Comparison of ENCODE assay signal across 33 cellular contexts in the genomic region with DNA sequence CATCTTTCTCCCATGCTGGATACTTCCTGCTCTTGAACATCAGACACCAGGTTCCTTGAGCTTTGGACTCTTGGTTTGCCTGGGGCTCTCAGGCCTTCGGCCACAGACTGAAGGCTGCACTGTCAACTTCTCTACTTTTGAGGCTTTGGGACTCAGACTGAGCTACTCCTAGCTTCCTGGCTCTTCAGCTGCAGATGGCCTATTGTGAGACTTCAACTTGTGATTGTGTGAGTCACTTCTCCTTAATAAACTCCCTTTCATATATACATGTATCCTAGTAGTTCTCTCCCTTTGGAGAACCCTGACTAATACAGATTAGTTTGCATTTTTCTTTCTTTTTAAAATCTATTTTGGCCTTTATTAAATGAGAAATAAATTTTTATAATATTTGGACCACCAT.
DNase-seq lines count a peak whose midpoint lies in the region; ATAC-seq, FAIRE-seq and TF ChIP-seq lines count a peak whose summit lies in the region.
"Had no signal": no experiment of that assay in that cellular context is flagged by ENCODE, and none has a peak within 500 bp of the region (broad histone marks: within the 10 kb centered on the region; RNA-seq: fewer than 3 reads in every experiment).

No MANE protein-coding gene starts in this region.

- H3K36me3 Mint-ChIP-seq in activated CD4-positive, alpha-beta T cell treated with anti-CD3 and anti-CD28 coated beads, Interleukin-2, amount 10 ng/mL, durations not matched to agents 24 days and 14 days (ENCODE audit: low read depth): no peaks in the 10 kb centered on the region
- H3K36me3 Mint-ChIP-seq: activated CD4-positive, alpha-beta memory T cell treated with anti-CD3 and anti-CD28 coated beads for 36 hours; CD8-positive, alpha-beta memory T cell; naive B cell had no signal

- no peaks in the 10 kb centered on the region for H3K27me3 Mint-ChIP-seq in activated CD4-positive, alpha-beta T cell treated with anti-CD3 and anti-CD28 coated beads, Interleukin-2, amount 10 ng/mL, durations not matched to agents 24 days and 14 days
- H3K27me3 Mint-ChIP-seq: activated CD4-positive, alpha-beta memory T cell treated with anti-CD3 and anti-CD28 coated beads for 36 hours; CD8-positive, alpha-beta memory T cell; naive B cell; progenitor cell of endocrine pancreas; T-helper 17 cell had no signal

- dilution Hi-C loops in endothelial cell of umbilical vein (cut with MboI; ENCODE audit: extremely low pct_ligation_motif_present, low sequenced_read_pairs): no loop called here

- H3K4me2 ChIP-seq in endothelial cell of umbilical vein (ENCODE audit: insufficient read depth, low read length): no peak overlapping the region
- H3K4me2 ChIP-seq: PC-9 had no signal

- no peak overlapping the region for H3K4me3 Mint-ChIP-seq in activated CD4-positive, alpha-beta T cell treated with anti-CD3 and anti-CD28 coated beads, Interleukin-2, amount 10 ng/mL, durations not matched to agents 24 days and 14 days
- H3K4me3 Mint-ChIP-seq: activated CD4-positive, alpha-beta memory T cell treated with anti-CD3 and anti-CD28 coated beads for 36 hours; activated naive CD4-positive, alpha-beta T cell treated with anti-CD3 and anti-CD28 coated beads for 36 hours; CD8-positive, alpha-beta memory T cell; naive B cell; T-helper 17 cell had no signal

- CTCF ChIA-PET in endothelial cell of umbilical vein (lab: Charles Lee): interaction anchor here (1.5 kb wide), 1 partner anchor 27 kb away, joined by 3 read pairs; no protein-coding TSS in a partner anchor

- intact Hi-C loops in endothelial cell of umbilical vein (cut with micrococcal nuclease): no loop called here
- intact Hi-C loops in activated CD4-positive, alpha-beta T cell treated with anti-CD3 and anti-CD28 coated beads, Interleukin-2, amount 10 ng/mL, durations not matched to agents 24 days and 14 days (cut with micrococcal nuclease): no loop called here

- H3K36me3 ChIP-seq in endothelial cell of umbilical vein (ENCODE audit: control insufficient read depth in 2 of 2, extremely low read depth in 1 of 2, insufficient read depth in 2 of 2, low read length in 2 of 2): no peaks in the 10 kb centered on the region
- H3K36me3 ChIP-seq: BE2C, left ventricle myocardium inferior, MG63, neutrophil, sigmoid colon, tibial nerve had no signal

- no peak for ATAC-seq in HG03108 (IDR thresholded peaks at IDR 0.05; ENCODE audit: unreplicated experiment)
- ATAC-seq: activated CD4-positive, CD25-positive, alpha-beta regulatory T cell treated with anti-CD3 and anti-CD28 coated beads, Interleukin-2, amount 50 U/mL, for 24 hours; body of pancreas; Right ventricle myocardium inferior; T-helper 17 cell had no signal

- no peaks in the 10 kb centered on the region for H3K9me3 ChIP-seq in endothelial cell of umbilical vein (replicated peaks; ENCODE audit: control insufficient read depth, insufficient read depth, low read length)
- H3K9me3 ChIP-seq: BE2C, body of pancreas, left ventricle myocardium inferior, MG63, neutrophil, sigmoid colon, tibial nerve had no signal

- no peak overlapping the region for H3K9ac ChIP-seq in endothelial cell of umbilical vein (replicated peaks; ENCODE audit: extremely low read depth, insufficient read depth, low read length)

- H3K27me3 ChIP-seq in endothelial cell of umbilical vein (ENCODE audit: control insufficient read depth in 2 of 2, insufficient read depth in 2 of 2, low read length in 2 of 2): no peaks in the 10 kb centered on the region
- H3K27me3 ChIP-seq: BE2C, body of pancreas, MG63, neutrophil, sigmoid colon, tibial nerve had no signal

- H3K9me3 Mint-ChIP-seq in activated CD4-positive, alpha-beta T cell treated with anti-CD3 and anti-CD28 coated beads, Interleukin-2, amount 10 ng/mL, durations not matched to agents 24 days and 14 days: no peaks in the 10 kb centered on the region
- H3K9me3 Mint-ChIP-seq: activated naive CD4-positive, alpha-beta T cell treated with anti-CD3 and anti-CD28 coated beads for 36 hours had no signal

- no peak overlapping the region for H3K4me3 ChIP-seq in endothelial cell of umbilical vein (replicated peaks in 1 of 3; ENCODE audit: insufficient read depth in 1 of 3, low read depth in 1 of 3, low read length in 3 of 3)
- H3K4me3 ChIP-seq: body of pancreas, left ventricle myocardium inferior, MG63, PC-9, sigmoid colon, tibial nerve had no signal

- no peaks in the 10 kb centered on the region for H3K79me2 ChIP-seq in endothelial cell of umbilical vein (ENCODE audit: control insufficient read depth, insufficient read depth, low read length)

- H3K9me1 ChIP-seq in endothelial cell of umbilical vein (replicated peaks; ENCODE audit: control insufficient read depth, extremely low read depth, insufficient read depth, low read length): no peaks in the 10 kb centered on the region

- no peaks in the 10 kb centered on the region for H3K4me1 Mint-ChIP-seq in activated CD4-positive, alpha-beta T cell treated with anti-CD3 and anti-CD28 coated beads, Interleukin-2, amount 10 ng/mL, durations not matched to agents 24 days and 14 days
- H3K4me1 Mint-ChIP-seq: CD8-positive, alpha-beta memory T cell; naive B cell; T-helper 17 cell had no signal

- no peaks in the 10 kb centered on the region for H3K4me1 ChIP-seq in endothelial cell of umbilical vein (ENCODE audit: control insufficient read depth, extremely low read depth, insufficient read depth, low read length)
- H3K4me1 ChIP-seq: BE2C had no signal

- DNase-seq in COLO829 (ENCODE audit: low spot score) (peak; percentile 20), M059J (ENCODE audit: low read depth) (peak; percentile 35), endothelial cell of umbilical vein (ENCODE audit: low read depth, low spot score) (no peak), kidney tubule cell (ENCODE audit: low spot score) (peak; percentile 6), NCI-H1436 treated with DMSO at 0.1 percent for 48 hours (lab: John Stamatoyannopoulos, UW) (no peak), HPDE6-E6E7 (ENCODE audit: extremely low spot score) (no peak)
- no peak for DNase-seq in activated CD4-positive, alpha-beta T cell treated with anti-CD3 and anti-CD28 coated beads, Interleukin-2, amount 10 ng/mL, durations not matched to agents 24 days and 14 days
- DNase-seq: activated CD4-positive, alpha-beta memory T cell treated with anti-CD3 and anti-CD28 coated beads for 36 hours; activated naive CD4-positive, alpha-beta T cell treated with anti-CD3 and anti-CD28 coated beads for 36 hours; BE2C; body of pancreas; CD8-positive, alpha-beta memory T cell; cerebellar nuclear complex; glutamatergic neuron; KG1; left ventricle myocardium inferior; MG63; naive B cell; NCI-H2029; NCI-H524 treated with DMSO at 0.1 percent for 48 hours; NK-92 treated with Interleukin-12 subunit alpha and Interleukin-12 subunit beta, amount 100 ng/mL, for 24 hours; PC-9; sigmoid colon; stimulated activated CD4-positive, alpha-beta T cell treated with anti-CD3 and anti-CD28 coated beads, Interleukin-4, amount 100 ng/mL, for 4 hours; T-helper 17 cell had no signal

- H4K20me1 ChIP-seq in endothelial cell of umbilical vein (replicated peaks; ENCODE audit: control insufficient read depth, extremely low read depth, insufficient read depth, low read length): no peaks in the 10 kb centered on the region

- H3K27ac ChIP-seq in endothelial cell of umbilical vein (ENCODE audit: insufficient read depth, low read depth, low read length): no peak overlapping the region
- H3K27ac ChIP-seq: body of pancreas, left ventricle myocardium inferior, neutrophil, PC-9, sigmoid colon, tibial nerve had no signal

- no peak for TF ChIP-seq POLR2A in endothelial cell of umbilical vein (IDR thresholded peaks at IDR 0.05; ENCODE audit: low read depth, low read length)

- no peak for TF ChIP-seq CTCF in endothelial cell of umbilical vein (IDR thresholded peaks at IDR 0.05; ENCODE audit: extremely low read depth in 1 of 2, insufficient read depth in 1 of 2, low read depth in 1 of 2, low read length in 2 of 2)

- BruUV-seq in endothelial cell of umbilical vein (replicated peaks; lab: Mats Ljungman, UMichigan): no TSS peak

- POLR2A ChIA-PET in endothelial cell of umbilical vein (lab: Charles Lee): no interaction called here

- H2AFZ ChIP-seq in endothelial cell of umbilical vein (ENCODE audit: low read depth, low read length): no peak overlapping the region
- H2AFZ ChIP-seq: PC-9 had no signal

- FAIRE-seq in endothelial cell of umbilical vein (lab: Jason Lieb, UNC): no peak
- FAIRE-seq: G401.6, islet of Langerhans had no signal

- H3K27ac Mint-ChIP-seq in activated CD4-positive, alpha-beta T cell treated with anti-CD3 and anti-CD28 coated beads, Interleukin-2, amount 10 ng/mL, durations not matched to agents 24 days and 14 days: no peak overlapping the region
- H3K27ac Mint-ChIP-seq: activated CD4-positive, alpha-beta memory T cell treated with anti-CD3 and anti-CD28 coated beads for 36 hours; activated naive CD4-positive, alpha-beta T cell treated with anti-CD3 and anti-CD28 coated beads for 36 hours; CD8-positive, alpha-beta memory T cell; naive B cell; progenitor cell of endocrine pancreas; T-helper 17 cell had no signal

TF ChIP-seq in endothelial cell of umbilical vein, 7 proteins besides CTCF, POLR2A, EP300 and RAD21:
- TF ChIP-seq GATA2 (IDR thresholded peaks at IDR 0.05; ENCODE audit: insufficient read depth, insufficient read length, low read depth, low read length) (no peak), FOS (IDR thresholded peaks at IDR 0.05; ENCODE audit: borderline replicate concordance, insufficient read depth, low read length) (peak; percentile 7), POLR2AphosphoS5 (IDR thresholded peaks at IDR 0.05; ENCODE audit: insufficient read depth, low read depth, low read length) (no peak), JUN (IDR thresholded peaks at IDR 0.05; ENCODE audit: borderline replicate concordance, insufficient read depth, insufficient read length, low read depth) (no peak)
- TF ChIP-seq, protein P1, sequence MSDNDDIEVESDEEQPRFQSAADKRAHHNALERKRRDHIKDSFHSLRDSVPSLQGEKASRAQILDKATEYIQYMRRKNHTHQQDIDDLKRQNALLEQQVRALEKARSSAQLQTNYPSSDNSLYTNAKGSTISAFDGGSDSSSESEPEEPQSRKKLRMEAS (IDR thresholded peaks at IDR 0.05; ENCODE audit: insufficient read depth, insufficient read length): no peak

Comparison
In these comparisons a context has a peak if more than half of its experiments do, and no peak if none do; other contexts are left out.
1. DNase-seq: peak in COLO829 (single experiment), M059J (single experiment) and kidney tubule cell (single experiment); none in endothelial cell of umbilical vein (single experiment), activated CD4-positive, alpha-beta T cell treated with anti-CD3 and anti-CD28 coated beads, Interleukin-2, amount 10 ng/mL, durations not matched to agents 24 days and 14 days (single experiment), NCI-H1436 treated with DMSO at 0.1 percent for 48 hours (single experiment) and HPDE6-E6E7 (single experiment).